29 cellular contexts compared by ENCODE assay signal in the genomic region with DNA sequence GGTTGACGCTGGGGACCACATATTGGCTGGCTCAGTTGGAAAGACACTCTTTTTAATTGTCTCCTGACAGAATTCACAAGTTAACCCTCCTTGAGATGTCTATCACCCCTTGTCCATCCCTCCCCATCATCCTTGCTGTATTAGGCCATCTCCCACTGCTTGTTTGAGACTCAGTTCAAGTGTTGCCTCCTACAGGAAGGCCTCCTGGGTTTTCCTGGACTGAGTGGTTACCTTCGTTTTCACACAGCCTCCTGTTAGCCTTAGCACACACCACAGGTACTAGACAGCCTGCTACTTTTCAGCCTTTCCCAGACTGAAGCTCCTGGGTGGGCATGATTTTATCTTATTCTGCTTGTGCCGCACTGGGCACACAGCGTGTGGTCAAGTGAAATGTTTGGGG.
"Had no signal": no experiment of that assay in that cellular context is flagged by ENCODE, and none has a peak within 500 bp of the region (broad histone marks: within the 10 kb centered on the region; RNA-seq: fewer than 3 reads in every experiment).

No MANE protein-coding gene starts in this region.

- H3K27me3 ChIP-seq: stomach, suprapubic skin, testis, thyroid gland, tibial artery, tibial nerve, transverse colon, upper lobe of left lung, upper lobe of right lung, uterus, vagina had no signal

- H3K36me3 ChIP-seq: suprapubic skin, thoracic aorta, thyroid gland, transverse colon, upper lobe of left lung, upper lobe of right lung, uterus, vagina had no signal

- H3K4me3 Mint-ChIP-seq: stimulated activated effector memory CD8-positive, alpha-beta T cell treated with anti-CD3 and anti-CD28 coated beads, Interleukin-12 subunit alpha, Interleukin-12 subunit beta, amount 100 ng/mL, for 72 hours; stimulated activated memory B cell treated with anti-CD40 and anti-IgM and Interleukin-4, amounts not matched to agents 10 μg/mL and 1 μg/mL and 100 μg/mL, for 72 hours; stimulated activated naive B cell treated with anti-CD40 and anti-IgM and Interleukin-4, amounts not matched to agents 10 μg/mL and 1 μg/mL and 100 μg/mL, for 72 hours; stimulated activated naive CD8-positive, alpha-beta T cell treated with anti-CD3 and anti-CD28 coated beads, Interleukin-15, amount 100 ng/mL, for 72 hours; stimulated activated naive CD8-positive, alpha-beta T cell treated with anti-CD3 and anti-CD28 coated beads, Interleukin-15, Interleukin-2, amounts not matched to agents 100 ng/mL and 50 ng/mL, for 24 hours; type B pancreatic cell had no signal

- H3K27ac Mint-ChIP-seq: stimulated activated effector memory CD8-positive, alpha-beta T cell treated with anti-CD3 and anti-CD28 coated beads, Interleukin-12 subunit alpha, Interleukin-12 subunit beta, amount 100 ng/mL, for 72 hours; stimulated activated memory B cell treated with anti-CD40 and anti-IgM and Interleukin-4, amounts not matched to agents 10 μg/mL and 1 μg/mL and 100 μg/mL, for 72 hours; stimulated activated naive B cell treated with anti-CD40 and anti-IgM and Interleukin-4, amounts not matched to agents 10 μg/mL and 1 μg/mL and 100 μg/mL, for 72 hours; stimulated activated naive CD8-positive, alpha-beta T cell treated with anti-CD3 and anti-CD28 coated beads, Interleukin-15, amount 100 ng/mL, for 72 hours; stimulated activated naive CD8-positive, alpha-beta T cell treated with anti-CD3 and anti-CD28 coated beads, Interleukin-15, Interleukin-2, amounts not matched to agents 100 ng/mL and 50 ng/mL, for 24 hours; type B pancreatic cell had no signal

- H3K27ac ChIP-seq: stomach, suprapubic skin, testis, thoracic aorta, thyroid gland, tibial artery, tibial nerve, transverse colon, upper lobe of left lung, upper lobe of right lung, uterus, vagina had no signal

- H3K27me3 Mint-ChIP-seq: stimulated activated memory B cell treated with anti-CD40 and anti-IgM and Interleukin-4, amounts not matched to agents 10 μg/mL and 1 μg/mL and 100 μg/mL, for 72 hours; stimulated activated naive B cell treated with anti-CD40 and anti-IgM and Interleukin-4, amounts not matched to agents 10 μg/mL and 1 μg/mL and 100 μg/mL, for 72 hours; stimulated activated naive CD8-positive, alpha-beta T cell treated with anti-CD3 and anti-CD28 coated beads, Interleukin-15, amount 100 ng/mL, for 72 hours; stimulated activated naive CD8-positive, alpha-beta T cell treated with anti-CD3 and anti-CD28 coated beads, Interleukin-15, Interleukin-2, amounts not matched to agents 100 ng/mL and 50 ng/mL, for 24 hours had no signal

- H3K9me3 ChIP-seq: stomach, suprapubic skin, testis, thoracic aorta, thyroid gland, tibial artery, transverse colon, upper lobe of left lung, upper lobe of right lung, uterus, vagina had no signal

- ATAC-seq: stimulated activated effector memory CD8-positive, alpha-beta T cell treated with anti-CD3 and anti-CD28 coated beads, Interleukin-12 subunit alpha, Interleukin-12 subunit beta, amount 100 ng/mL, for 72 hours; stimulated activated memory B cell treated with anti-CD40 and anti-IgM and Interleukin-4, amounts not matched to agents 10 μg/mL and 1 μg/mL and 100 μg/mL, for 72 hours; stimulated activated naive B cell treated with anti-CD40 and anti-IgM and Interleukin-4, amounts not matched to agents 10 μg/mL and 1 μg/mL and 100 μg/mL, for 72 hours; stimulated activated naive CD8-positive, alpha-beta T cell treated with anti-CD3 and anti-CD28 coated beads, Interleukin-15, amount 100 ng/mL, for 72 hours; stimulated activated naive CD8-positive, alpha-beta T cell treated with anti-CD3 and anti-CD28 coated beads, Interleukin-15, Interleukin-2, amounts not matched to agents 100 U/mL and 50 U/mL, for 24 hours; upper lobe of right lung had no signal

- H3K36me3 Mint-ChIP-seq: stimulated activated effector memory CD8-positive, alpha-beta T cell treated with anti-CD3 and anti-CD28 coated beads, Interleukin-12 subunit alpha, Interleukin-12 subunit beta, amount 100 ng/mL, for 72 hours; type B pancreatic cell had no signal

- FAIRE-seq: urothelium cell line had no signal

- H3K4me1 ChIP-seq: suprapubic skin, testis, thyroid gland, tibial artery, transverse colon, upper lobe of left lung, upper lobe of right lung, uterus, vagina had no signal

- H3K9me3 Mint-ChIP-seq: stimulated activated effector memory CD8-positive, alpha-beta T cell treated with anti-CD3 and anti-CD28 coated beads, Interleukin-12 subunit alpha, Interleukin-12 subunit beta, amount 100 ng/mL, for 72 hours; stimulated activated naive CD8-positive, alpha-beta T cell treated with anti-CD3 and anti-CD28 coated beads, Interleukin-15, amount 100 ng/mL, for 72 hours; stimulated activated naive CD8-positive, alpha-beta T cell treated with anti-CD3 and anti-CD28 coated beads, Interleukin-15, Interleukin-2, amounts not matched to agents 100 ng/mL and 50 ng/mL, for 24 hours; type B pancreatic cell had no signal

- DNase-seq: stimulated activated CD4-positive, alpha-beta T cell treated with anti-CD3 and anti-CD28 coated beads, Interleukin-2, amount 100 ng/mL, for 48 hours; stimulated activated CD4-positive, alpha-beta T cell treated with anti-CD3 and anti-CD28 coated beads, Interleukin-4, amount 100 ng/mL, for 1 hour; stimulated activated CD4-positive, alpha-beta T cell treated with anti-CD3 and anti-CD28 coated beads, Interleukin-4, amount 100 ng/mL, for 24 hours; stimulated activated CD4-positive, alpha-beta T cell treated with anti-CD3 and anti-CD28 coated beads, Interleukin-4, amount 100 ng/mL, for 4 hours; stimulated activated CD8-positive, alpha-beta memory T cell treated with anti-CD3 and anti-CD28 coated beads, Interleukin-4, amount 100 ng/mL, for 48 hours; stimulated activated naive B cell treated with anti-CD40 and anti-IgM and Interleukin-4, amounts not matched to agents 10 μg/mL and 1 μg/mL and 100 μg/mL, for 72 hours; stimulated activated naive CD4-positive, alpha-beta T cell; stimulated activated naive CD4-positive, alpha-beta T cell treated with Interleukin-2 at 50 U/mL for 16 hours; stimulated activated naive CD8-positive, alpha-beta T cell treated with anti-CD3 and anti-CD28 coated beads, Interleukin-15, amount 100 ng/mL, for 72 hours; stimulated activated naive CD8-positive, alpha-beta T cell treated with anti-CD3 and anti-CD28 coated beads, Interleukin-15, Interleukin-2, amounts not matched to agents 100 U/mL and 50 U/mL, for 24 hours; stomach; substantia nigra; testis; thyroid gland; tibial artery; transverse colon; trophoblast cell; upper lobe of left lung; upper lobe of right lung; uterus had no signal

- H3K4me3 ChIP-seq: stomach, suprapubic skin, testis, thoracic aorta, thyroid gland, tibial artery, tibial nerve, transverse colon, upper lobe of left lung, upper lobe of right lung, uterus, vagina had no signal

- H3K4me1 Mint-ChIP-seq: stimulated activated memory B cell treated with anti-CD40 and anti-IgM and Interleukin-4, amounts not matched to agents 10 μg/mL and 1 μg/mL and 100 μg/mL, for 72 hours had no signal
